ENCODE assay signal across 8 cellular contexts in the genomic region with DNA sequence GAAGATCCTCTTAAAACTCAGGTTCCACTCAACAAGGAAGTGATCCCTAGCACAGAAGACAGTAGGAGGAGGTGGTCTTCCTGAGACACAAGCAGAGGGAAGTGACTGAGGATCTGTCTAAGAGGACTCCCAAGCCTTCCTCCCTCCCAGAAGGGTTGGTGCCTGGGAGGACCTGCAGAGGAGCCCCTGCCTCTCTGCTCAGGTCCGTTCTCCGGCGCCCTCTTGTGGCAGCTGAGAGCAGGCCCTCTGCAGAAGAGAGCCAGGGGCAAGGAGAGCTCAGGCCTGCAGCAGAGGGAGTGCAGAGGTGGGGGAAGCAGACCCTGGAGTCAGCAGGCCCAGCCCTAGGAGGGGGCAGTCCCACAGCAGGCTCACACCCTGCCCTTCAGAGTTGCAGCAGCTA.
DNase-seq lines count a peak whose midpoint lies in the region; ATAC-seq and TF ChIP-seq lines count a peak whose summit lies in the region.
"Not testable (repeated sequence)": the region's sequence is repeated elsewhere in the genome, so short reads cannot be mapped to it uniquely, and the experiment has no call there.

No MANE protein-coding gene starts in this region.

- not testable (repeated sequence) for H3K4me3 ChIP-seq in A673 (ENCODE audit: low read depth, low read length, poor library complexity, severe bottlenecking); GM12875 (ENCODE audit: low read depth, low read length)

- H3K4me3 Mint-ChIP-seq in activated CD8-positive, alpha-beta memory T cell treated with anti-CD3 and anti-CD28 coated beads, Interleukin-2, amount 10 ng/mL, durations not matched to agents 7 days and 5 days: peak overlapping the region; percentile 86

- H3K36me3 Mint-ChIP-seq in activated CD8-positive, alpha-beta memory T cell treated with anti-CD3 and anti-CD28 coated beads, Interleukin-2, amount 10 ng/mL, durations not matched to agents 7 days and 5 days: peaks cover 37% of the 10 kb centered on the region

- not testable (repeated sequence) for H3K27me3 ChIP-seq in A673 (replicated peaks; ENCODE audit: insufficient read depth, low read depth, low read length, poor library complexity)

- peaks cover 47% of the 10 kb centered on the region for H3K4me1 Mint-ChIP-seq in activated CD8-positive, alpha-beta memory T cell treated with anti-CD3 and anti-CD28 coated beads, Interleukin-2, amount 10 ng/mL, durations not matched to agents 7 days and 5 days

- not testable (repeated sequence) for H3K36me3 ChIP-seq in A673 (ENCODE audit: insufficient read depth, low read length, poor library complexity, severe bottlenecking)
- H3K36me3 ChIP-seq in KOPT-K1 (ENCODE audit: insufficient read depth, low read length): peaks cover 53% of the 10 kb centered on the region

- H3K4me1 ChIP-seq in A673 (ENCODE audit: insufficient read depth, low read length, poor library complexity, severe bottlenecking): not testable (repeated sequence)

- POLR2A ChIA-PET in A673 (lab: Charles Lee; ENCODE audit: low non-redundant PET): not testable (repeated sequence)

- H3K9me3 Mint-ChIP-seq in activated CD8-positive, alpha-beta memory T cell treated with anti-CD3 and anti-CD28 coated beads, Interleukin-2, amount 10 ng/mL, durations not matched to agents 7 days and 5 days (ENCODE audit: low read depth): not testable (repeated sequence)

- H3K27me3 Mint-ChIP-seq in activated CD8-positive, alpha-beta memory T cell treated with anti-CD3 and anti-CD28 coated beads, Interleukin-2, amount 10 ng/mL, durations not matched to agents 7 days and 5 days: not testable (repeated sequence)

- peak; percentile 59 for ATAC-seq in activated CD8-positive, alpha-beta memory T cell treated with anti-CD3 and anti-CD28 coated beads, Interleukin-2, amount 10 ng/mL, durations not matched to agents 7 days and 5 days

- intact Hi-C loops in A673 (cut with micrococcal nuclease; ENCODE audit: unreplicated experiment): not testable (repeated sequence)

- TF ChIP-seq CTCF in A673 (conservative IDR thresholded peaks at IDR 0.05; ENCODE audit: low read depth, low read length): peak; percentile 62
- TF ChIP-seq CTCF in GM12875 (IDR thresholded peaks at IDR 0.05; ENCODE audit: borderline replicate concordance, insufficient read depth, low read depth, low read length): peak; percentile 87

- not testable (repeated sequence) for BruUV-seq in A673 (replicated peaks; lab: Mats Ljungman, UMichigan)

- H3K9me3 ChIP-seq in A673 (ENCODE audit: low read depth, low read length, poor library complexity, severe bottlenecking); KOPT-K1 (ENCODE audit: insufficient read depth, low read length, poor library complexity, severe bottlenecking): not testable (repeated sequence)

- CTCF ChIA-PET in A673 (lab: Charles Lee): not testable (repeated sequence)
- CTCF ChIA-PET in activated CD8-positive, alpha-beta memory T cell treated with anti-CD3 and anti-CD28 coated beads, Interleukin-2, amount 10 ng/mL, durations not matched to agents 7 days and 5 days (lab: Charles Lee): interaction anchor here (0.9 to 4.2 kb wide), 15 partner anchors 11 to 256 kb away, joined by 3 to 28 read pairs (median 5); no protein-coding TSS in a partner anchor

- H3K27ac Mint-ChIP-seq in activated CD8-positive, alpha-beta memory T cell treated with anti-CD3 and anti-CD28 coated beads, Interleukin-2, amount 10 ng/mL, durations not matched to agents 7 days and 5 days: peak overlapping the region; percentile 98

- DNase-seq in A673 (ENCODE audit: low spot score) (peak; percentile 60), SIG-M5 (lab: John Stamatoyannopoulos, UW) (peak; percentile 38), iPS-NIHi11 (ENCODE audit: low spot score) (peak; percentile 60)
- peak; percentile 90 for DNase-seq in activated CD8-positive, alpha-beta memory T cell treated with anti-CD3 and anti-CD28 coated beads, Interleukin-2, amount 10 ng/mL, durations not matched to agents 7 days and 5 days
- peak; percentile 68 for DNase-seq in central memory CD4-positive, alpha-beta T cell
- DNase-seq in stimulated activated CD4-positive, alpha-beta T cell treated with anti-CD3 and anti-CD28 coated beads, Interleukin-12 subunit alpha, Interleukin-12 subunit beta, amount 100 ng/mL, for 4 hours: peak; percentile 62

- not testable (repeated sequence) for H3K27ac ChIP-seq in A673 (ENCODE audit: low read depth, low read length, poor library complexity, severe bottlenecking)
- H3K27ac ChIP-seq in KOPT-K1 (ENCODE audit: low read depth, low read length, poor library complexity, severe bottlenecking): peak overlapping the region; percentile 89

Comparison
In these comparisons a context has a peak if more than half of its experiments do, and no peak if none do; other contexts are left out.
1. DNase-seq: peak in every context shown above with its lines; median percentile 90 in activated CD8-positive, alpha-beta memory T cell treated with anti-CD3 and anti-CD28 coated beads, Interleukin-2, amount 10 ng/mL, durations not matched to agents 7 days and 5 days; 68 in central memory CD4-positive, alpha-beta T cell; 62 in stimulated activated CD4-positive, alpha-beta T cell treated with anti-CD3 and anti-CD28 coated beads, Interleukin-12 subunit alpha, Interleukin-12 subunit beta, amount 100 ng/mL, for 4 hours; 60 in A673; 60 in iPS-NIHi11; 38 in SIG-M5.